In the genomic region with DNA sequence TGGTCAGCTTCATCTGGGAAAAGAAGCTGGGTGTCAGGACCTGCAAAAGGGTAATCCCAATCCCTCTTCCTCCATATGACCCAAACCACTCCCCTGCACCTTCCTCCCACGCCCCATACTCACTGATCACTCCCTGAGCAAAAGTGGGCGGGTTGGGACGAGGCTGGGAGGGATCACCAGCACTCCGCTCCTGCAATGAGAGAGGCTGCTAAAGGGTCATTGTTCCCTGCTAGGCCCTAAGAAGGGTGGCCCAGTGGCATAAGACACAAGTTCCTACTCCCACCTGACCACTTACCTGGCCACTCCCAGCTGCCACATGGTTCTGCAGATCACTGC, we compare ENCODE assay signal across 24 cellular contexts. TPM values are rescaled to one million over a fixed set of nuclear protein-coding genes. Genes with fewer than 3 reads are reported as not detected.
DNase-seq lines count a peak whose midpoint lies in the region; ATAC-seq and TF ChIP-seq lines count a peak whose summit lies in the region.
"Had no signal": no experiment of that assay in that cellular context is flagged by ENCODE, and none has a peak within 500 bp of the region (broad histone marks: within the 10 kb centered on the region; RNA-seq: fewer than 3 reads in every experiment).

No MANE protein-coding gene starts in this region.

- H3K27me3 Mint-ChIP-seq in natural killer cell treated with Interleukin-12 subunit alpha and Interleukin-12 subunit beta and Interleukin-15 and Interleukin-18, amount 100 ng/mL, for 72 hours, result no peaks in the 10 kb centered on the region
- no peaks in the 10 kb centered on the region for H3K27me3 Mint-ChIP-seq in natural killer cell (ENCODE audit: low read depth in 2 of 2)
- H3K27me3 Mint-ChIP-seq in central memory CD8-positive, alpha-beta T cell, result no peaks in the 10 kb centered on the region

- ATAC-seq in natural killer cell treated with Interleukin-12 subunit alpha and Interleukin-12 subunit beta and Interleukin-15 and Interleukin-18, amount 100 ng/mL, for 72 hours, result no peak
- ATAC-seq in natural killer cell (no peak), HG02884 (IDR thresholded peaks at IDR 0.05; ENCODE audit: unreplicated experiment) (no peak)
- no peak for ATAC-seq in central memory CD8-positive, alpha-beta T cell (replicated peaks; ENCODE audit: extremely low read depth, poor library complexity, severe bottlenecking)

- H3K27me3 ChIP-seq in layer of hippocampus (ENCODE audit: control insufficient read depth, insufficient read depth, low read length), result no peaks in the 10 kb centered on the region
- H3K27me3 ChIP-seq: BE2C had no signal

- H3K4me3 Mint-ChIP-seq in natural killer cell treated with Interleukin-12 subunit alpha and Interleukin-12 subunit beta and Interleukin-15 and Interleukin-18, amount 100 ng/mL, for 72 hours, result no peak overlapping the region
- no peak overlapping the region for H3K4me3 Mint-ChIP-seq in natural killer cell
- H3K4me3 Mint-ChIP-seq in central memory CD8-positive, alpha-beta T cell, result no peak overlapping the region
- H3K4me3 Mint-ChIP-seq: HFFc6 had no signal

- intact Hi-C loops in natural killer cell (cut with micrococcal nuclease), result no loop called here

- peaks cover 14% of the 10 kb centered on the region for H3K36me3 Mint-ChIP-seq in natural killer cell treated with Interleukin-12 subunit alpha and Interleukin-12 subunit beta and Interleukin-15 and Interleukin-18, amount 100 ng/mL, for 72 hours
- no peaks in the 10 kb centered on the region for H3K36me3 Mint-ChIP-seq in natural killer cell
- H3K36me3 Mint-ChIP-seq in central memory CD8-positive, alpha-beta T cell (ENCODE audit: insufficient read depth), result peaks cover 29% of the 10 kb centered on the region

- H3K4me1 Mint-ChIP-seq in natural killer cell treated with Interleukin-12 subunit alpha and Interleukin-12 subunit beta and Interleukin-15 and Interleukin-18, amount 100 ng/mL, for 72 hours (ENCODE audit: low read depth in 2 of 2), result peaks cover 0 to 6% of the 10 kb centered on the region in 2 donors
- peaks cover 0 to 5% of the 10 kb centered on the region in 2 donors for H3K4me1 Mint-ChIP-seq in natural killer cell
- peaks cover 10% of the 10 kb centered on the region for H3K4me1 Mint-ChIP-seq in central memory CD8-positive, alpha-beta T cell

- peak overlapping the region; percentile 21 for H3K27ac ChIP-seq in layer of hippocampus (ENCODE audit: low read depth, low read length)

- peak; percentile 2 for DNase-seq in natural killer cell treated with Interleukin-12 subunit alpha and Interleukin-12 subunit beta and Interleukin-15 and Interleukin-18, amount 100 ng/mL, for 72 hours (ENCODE audit: low spot score)
- no peak for DNase-seq in natural killer cell
- DNase-seq in central memory CD8-positive, alpha-beta T cell (ENCODE audit: low spot score in 2 of 2), result no peak
- DNase-seq in activated effector memory CD4-positive, alpha-beta T cell treated with Interleukin-2 at 50 U/mL for 16 hours, result no peak
- DNase-seq in iPS-NIHi7 (ENCODE audit: extremely low spot score), result no peak
- DNase-seq: BE2C, COR-L47, DMS79, H7, HFFc6, KBM-7, MM.1S, NCI-H1048, NCI-H1436, NCI-H187 treated with DMSO at 0.1 percent for 48 hours, NCI-H2107, NCI-H446 treated with DMSO at 0.1 percent for 48 hours, NCI-H526 treated with DMSO at 0.1 percent for 48 hours, OCI-M1, SHP77 treated with DMSO at 0.1 percent for 48 hours had no signal

- no peaks in the 10 kb centered on the region for H3K9me3 Mint-ChIP-seq in natural killer cell treated with Interleukin-12 subunit alpha and Interleukin-12 subunit beta and Interleukin-15 and Interleukin-18, amount 100 ng/mL, for 72 hours
- H3K9me3 Mint-ChIP-seq in natural killer cell, result no peaks in the 10 kb centered on the region
- H3K9me3 Mint-ChIP-seq in central memory CD8-positive, alpha-beta T cell, result no peaks in the 10 kb centered on the region
- H3K9me3 Mint-ChIP-seq: HFFc6 had no signal

- TF ChIP-seq CTCF in natural killer cell (IDR thresholded peaks at IDR 0.05), result no peak

- no peak overlapping the region for H3K27ac Mint-ChIP-seq in natural killer cell treated with Interleukin-12 subunit alpha and Interleukin-12 subunit beta and Interleukin-15 and Interleukin-18, amount 100 ng/mL, for 72 hours
- H3K27ac Mint-ChIP-seq in natural killer cell, result peak overlapping the region in 1 of 2 donors; percentile 41
- peak overlapping the region; percentile 22 for H3K27ac Mint-ChIP-seq in central memory CD8-positive, alpha-beta T cell (ENCODE audit: low read depth)

RNA-seq across cellular contexts. Expression of gene PRKAG1, which starts 15.7 kb away (rescaled TPM):
- total RNA-seq in natural killer cell treated with Interleukin-12 subunit alpha and Interleukin-12 subunit beta and Interleukin-15 and Interleukin-18, amount 100 ng/mL, for 72 hours, result 10 to 100 TPM; 63.4 to 70.3 TPM
- 100 to 1,000 TPM in 1 of 3 donors, 10 to 100 TPM in 2; 76.4 to 100 (median 81.1) TPM for total RNA-seq in natural killer cell

RNA-seq across cellular contexts. Expression of gene KMT2D, which starts 26.3 kb away (rescaled TPM):
- total RNA-seq in natural killer cell treated with Interleukin-12 subunit alpha and Interleukin-12 subunit beta and Interleukin-15 and Interleukin-18, amount 100 ng/mL, for 72 hours, result 100 to 1,000 TPM; 120 to 199 TPM
- 100 to 1,000 TPM; 164 to 186 (median 182) TPM for total RNA-seq in natural killer cell

RNA-seq across cellular contexts. Expression of gene DDN, which starts 35.1 kb away (rescaled TPM):
- 1 to 10 TPM in 1 of 2 donors, under 1 TPM in 1; 0.48 to 1.1 TPM for total RNA-seq in natural killer cell treated with Interleukin-12 subunit alpha and Interleukin-12 subunit beta and Interleukin-15 and Interleukin-18, amount 100 ng/mL, for 72 hours
- 1 to 10 TPM; 1.1 to 3.4 (median 1.4) TPM for total RNA-seq in natural killer cell

RNA-seq across cellular contexts. Expression of gene RHEBL1, which starts 35.5 kb away (rescaled TPM):
- total RNA-seq in natural killer cell treated with Interleukin-12 subunit alpha and Interleukin-12 subunit beta and Interleukin-15 and Interleukin-18, amount 100 ng/mL, for 72 hours, result 10 to 100 TPM; 21.9 to 28.9 TPM
- total RNA-seq in natural killer cell, result 10 to 100 TPM in 2 of 3 donors, 1 to 10 TPM in 1; 6.3 to 11.6 (median 11.1) TPM

RNA-seq across cellular contexts. Expression of gene WNT1, which starts 56.1 kb away (rescaled TPM):
- not detected for total RNA-seq in natural killer cell treated with Interleukin-12 subunit alpha and Interleukin-12 subunit beta and Interleukin-15 and Interleukin-18, amount 100 ng/mL, for 72 hours
- 1 to 10 TPM; 1.1 to 2.0 (median 1.7) TPM for total RNA-seq in natural killer cell
- total RNA-seq: A673, H7, HFFc6, HT1080 had no signal
